ENCODE assay signal across 8 cellular contexts in the genomic region with DNA sequence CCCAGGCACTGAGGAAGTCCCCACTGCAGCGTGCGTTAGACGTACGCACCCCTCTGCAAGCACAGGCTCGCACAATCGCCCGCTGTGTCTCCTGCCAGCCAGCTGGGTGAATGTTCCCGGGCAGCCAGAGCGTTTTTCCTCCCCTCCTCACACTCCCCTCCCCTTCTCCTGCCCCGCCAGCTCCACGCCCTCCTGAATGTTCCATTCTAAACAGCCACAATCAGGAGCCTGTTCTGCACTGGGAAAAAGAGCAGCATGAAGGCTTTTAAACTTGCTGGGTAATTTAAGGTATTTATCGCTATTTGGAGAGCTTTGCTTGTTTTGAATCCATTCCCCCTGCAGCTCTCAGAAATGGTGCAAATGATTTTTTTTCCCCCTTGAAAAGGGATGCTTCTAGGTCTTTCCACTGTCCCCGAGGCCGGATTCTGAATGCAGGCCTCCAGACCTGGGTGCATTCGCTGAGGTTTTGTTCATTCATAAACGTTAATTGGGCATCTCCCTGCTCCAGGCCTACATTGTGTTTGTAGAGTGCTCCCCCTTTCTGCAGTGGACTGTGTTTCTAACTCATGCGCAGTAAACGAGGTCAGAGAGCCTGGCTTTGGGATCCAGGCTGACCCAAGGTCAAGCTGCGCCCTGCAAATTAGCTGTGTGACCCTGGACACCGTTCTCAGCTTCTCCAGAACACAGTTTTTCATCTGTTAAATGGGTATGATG.
DNase-seq lines count a peak whose midpoint lies in the region; ATAC-seq and TF ChIP-seq lines count a peak whose summit lies in the region.

No MANE protein-coding gene starts in this region.

- intact Hi-C loops in naive thymus-derived CD4-positive, alpha-beta T cell (cut with micrococcal nuclease), result loop anchor here in 1 of 2 donors (5.0 kb wide), 1 partner anchor 287 kb away; no protein-coding TSS in a partner anchor

- no peak overlapping the region for H3K4me3 ChIP-seq in kidney epithelial cell (ENCODE audit: low read depth, low read length)
- no peak overlapping the region for H3K4me3 ChIP-seq in naive thymus-derived CD4-positive, alpha-beta T cell (ENCODE audit: low read length)

- peaks cover 25 to 36% of the 10 kb centered on the region in 2 donors for H3K4me1 ChIP-seq in naive thymus-derived CD4-positive, alpha-beta T cell (ENCODE audit: control insufficient read depth in 2 of 2, insufficient read depth in 2 of 2, low read length in 2 of 2)

- H3K27ac Mint-ChIP-seq in activated naive CD8-positive, alpha-beta T cell, result peak overlapping the region; percentile 35
- no peak overlapping the region for H3K27ac Mint-ChIP-seq in activated naive CD8-positive, alpha-beta T cell treated with anti-CD3 and anti-CD28 coated beads for 36 hours
- peak overlapping the region in 3 of 9 donors; percentile 22 to 40 (median 25) for H3K27ac Mint-ChIP-seq in naive thymus-derived CD4-positive, alpha-beta T cell

- no peak for DNase-seq in activated naive CD8-positive, alpha-beta T cell treated with anti-CD3 and anti-CD28 coated beads for 36 hours
- peak; percentile 81 for DNase-seq in astrocyte of the hippocampus (ENCODE audit: low read depth, low spot score)
- no peak for DNase-seq in kidney epithelial cell (ENCODE audit: low read depth)
- no peak for DNase-seq in naive thymus-derived CD4-positive, alpha-beta T cell
- DNase-seq in NCI-H2196 treated with DMSO at 0.1 percent for 48 hours (lab: John Stamatoyannopoulos, UW; ENCODE audit: unreplicated experiment), result no peak
- DNase-seq in T1000 (lab: John Stamatoyannopoulos, UW), result no peak

- no peak for ATAC-seq in naive thymus-derived CD4-positive, alpha-beta T cell

- H3K27me3 Mint-ChIP-seq in activated naive CD8-positive, alpha-beta T cell, result no peaks in the 10 kb centered on the region
- no peaks in the 10 kb centered on the region for H3K27me3 Mint-ChIP-seq in activated naive CD8-positive, alpha-beta T cell treated with anti-CD3 and anti-CD28 coated beads for 36 hours
- no peaks in the 10 kb centered on the region for H3K27me3 Mint-ChIP-seq in naive thymus-derived CD4-positive, alpha-beta T cell

- POLR2A ChIA-PET in naive thymus-derived CD4-positive, alpha-beta T cell (lab: Charles Lee), result no interaction called here

- TF ChIP-seq CTCF in kidney epithelial cell (IDR thresholded peaks at IDR 0.05; ENCODE audit: insufficient read depth, low read length, poor library complexity, severe bottlenecking), result peak; percentile 7

- H3K27me3 ChIP-seq in kidney epithelial cell (ENCODE audit: control insufficient read depth, insufficient read depth, low read length), result no peaks in the 10 kb centered on the region
- no peaks in the 10 kb centered on the region for H3K27me3 ChIP-seq in naive thymus-derived CD4-positive, alpha-beta T cell (ENCODE audit: control insufficient read depth in 2 of 2, insufficient read depth in 2 of 2, low read length in 2 of 2)

- H3K4me3 Mint-ChIP-seq in activated naive CD8-positive, alpha-beta T cell, result no peak overlapping the region
- H3K4me3 Mint-ChIP-seq in activated naive CD8-positive, alpha-beta T cell treated with anti-CD3 and anti-CD28 coated beads for 36 hours, result no peak overlapping the region
- H3K4me3 Mint-ChIP-seq in naive thymus-derived CD4-positive, alpha-beta T cell, result no peak overlapping the region

- no peaks in the 10 kb centered on the region for H3K36me3 ChIP-seq in kidney epithelial cell (ENCODE audit: control insufficient read depth, insufficient read depth, low read length)
- no peaks in the 10 kb centered on the region for H3K36me3 ChIP-seq in naive thymus-derived CD4-positive, alpha-beta T cell (ENCODE audit: control insufficient read depth in 2 of 3, insufficient read depth in 3 of 3, low read length in 3 of 3)

- H3K9me3 Mint-ChIP-seq in activated naive CD8-positive, alpha-beta T cell (ENCODE audit: low read depth), result no peaks in the 10 kb centered on the region
- H3K9me3 Mint-ChIP-seq in activated naive CD8-positive, alpha-beta T cell treated with anti-CD3 and anti-CD28 coated beads for 36 hours, result peaks cover 2% of the 10 kb centered on the region
- H3K9me3 Mint-ChIP-seq in naive thymus-derived CD4-positive, alpha-beta T cell, result peaks cover 0 to 1% (median 0%) of the 10 kb centered on the region in 11 donors

- H3K4me1 Mint-ChIP-seq in activated naive CD8-positive, alpha-beta T cell (ENCODE audit: low read depth), result peaks cover 55% of the 10 kb centered on the region
- H3K4me1 Mint-ChIP-seq in activated naive CD8-positive, alpha-beta T cell treated with anti-CD3 and anti-CD28 coated beads for 36 hours, result peaks cover 57% of the 10 kb centered on the region
- peaks cover 36 to 68% (median 51%) of the 10 kb centered on the region in 7 donors for H3K4me1 Mint-ChIP-seq in naive thymus-derived CD4-positive, alpha-beta T cell

- H3K36me3 Mint-ChIP-seq in activated naive CD8-positive, alpha-beta T cell, result peaks cover 6% of the 10 kb centered on the region
- peaks cover 4% of the 10 kb centered on the region for H3K36me3 Mint-ChIP-seq in activated naive CD8-positive, alpha-beta T cell treated with anti-CD3 and anti-CD28 coated beads for 36 hours
- peaks cover 0 to 11% (median 5%) of the 10 kb centered on the region in 5 donors for H3K36me3 Mint-ChIP-seq in naive thymus-derived CD4-positive, alpha-beta T cell

- peak overlapping the region; percentile 97 for H3K27ac ChIP-seq in temporal lobe (ENCODE audit: low read depth, low read length)
- no peak overlapping the region for H3K27ac ChIP-seq in naive thymus-derived CD4-positive, alpha-beta T cell (ENCODE audit: low read depth, low read length)

- no peaks in the 10 kb centered on the region for H3K9me3 ChIP-seq in naive thymus-derived CD4-positive, alpha-beta T cell (ENCODE audit: control insufficient read depth in 2 of 3, low read length in 3 of 3)

- CTCF ChIA-PET in naive thymus-derived CD4-positive, alpha-beta T cell (lab: Charles Lee), result interaction anchor here (0.7 to 1.7 kb wide), 2 partner anchors 212 to 287 kb away, joined by 3 to 6 read pairs; no protein-coding TSS in a partner anchor
